24 cellular contexts compared by ENCODE assay signal in the genomic region with DNA sequence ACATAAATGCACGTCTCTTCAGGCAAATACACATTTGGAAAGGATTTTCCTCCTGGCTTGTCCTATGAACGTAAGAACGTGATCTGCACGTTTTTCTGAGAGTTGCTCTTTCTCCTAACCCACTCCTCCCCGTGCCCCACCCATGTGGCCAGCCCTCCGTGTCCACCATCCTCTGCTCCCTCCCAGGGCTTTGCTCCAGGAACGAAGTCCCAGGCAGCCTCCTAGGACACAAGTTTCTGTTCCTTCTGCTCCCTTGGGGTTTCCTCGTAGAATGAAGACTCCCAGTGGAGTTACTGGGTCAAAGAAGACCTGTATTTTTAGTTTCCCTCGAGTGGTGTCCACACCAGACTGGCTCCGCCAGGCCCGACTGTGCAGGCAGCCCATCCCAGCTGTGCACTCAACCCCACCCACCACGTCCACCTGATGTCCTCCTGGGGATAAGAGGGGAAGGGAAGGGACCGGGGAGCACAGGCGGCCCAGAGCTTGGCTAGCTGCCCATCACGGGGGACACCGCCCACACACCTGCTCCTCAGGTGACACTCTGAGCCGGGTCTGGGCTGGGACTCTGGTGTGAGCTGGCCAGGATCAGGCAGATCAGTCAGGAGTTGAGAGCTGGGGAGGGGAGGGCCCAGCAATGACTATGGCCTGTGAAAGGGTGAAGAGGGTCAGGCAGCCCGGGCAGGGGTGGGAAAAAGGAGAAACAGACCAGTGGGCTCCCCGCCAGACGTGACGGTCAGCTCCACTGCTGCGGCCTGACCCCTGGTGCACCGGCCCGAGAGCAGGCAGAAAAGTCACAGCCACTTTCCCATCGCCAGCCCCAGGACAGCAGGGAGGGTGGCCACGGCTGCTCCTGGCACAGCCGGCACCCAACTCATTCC. TPM values are rescaled to one million over a fixed set of nuclear protein-coding genes. Genes with fewer than 3 reads are reported as not detected.
DNase-seq lines count a peak whose midpoint lies in the region; ATAC-seq, FAIRE-seq and TF ChIP-seq lines count a peak whose summit lies in the region.
"Had no signal": no experiment of that assay in that cellular context is flagged by ENCODE, and none has a peak within 500 bp of the region (broad histone marks: within the 10 kb centered on the region; RNA-seq: fewer than 3 reads in every experiment).

No MANE protein-coding gene starts in this region.

- H3K4me3 Mint-ChIP-seq in endodermal cell: no peak overlapping the region
- no peak overlapping the region for H3K4me3 Mint-ChIP-seq in activated T-cell treated with anti-CD3 and anti-CD28 coated beads, Interleukin-2, amount 50 U/mL, for 4 hours
- H3K4me3 Mint-ChIP-seq: activated T-helper 17 cell treated with anti-CD3 and anti-CD28 coated beads, Interleukin-2, amount 50 U/mL, for 72 hours; stimulated activated effector memory CD8-positive, alpha-beta T cell treated with anti-CD3 and anti-CD28 coated beads, Interleukin-12 subunit alpha, Interleukin-12 subunit beta, amount 100 ng/mL, for 72 hours had no signal

- H3K9ac ChIP-seq in endodermal cell (ENCODE audit: extremely low read depth, low read length, poor library complexity, severe bottlenecking): no peak overlapping the region
- H3K9ac ChIP-seq: GM23248 had no signal

- intact Hi-C loops in body of pancreas (cut with DNase I): no loop called here

- DNase-seq in DMS153 (lab: John Stamatoyannopoulos, UW) (peak; percentile 54), NCI-H2107 (lab: John Stamatoyannopoulos, UW) (peak; percentile 7), endodermal cell (peak; percentile 42), small intestine (peak; percentile 7), body of pancreas (no peak)
- DNase-seq in stimulated activated CD4-positive, alpha-beta T cell treated with anti-CD3 and anti-CD28 coated beads, Interleukin-2, amount 100 ng/mL, for 48 hours: no peak
- DNase-seq in activated T-cell treated with anti-CD3 and anti-CD28 coated beads, Interleukin-2, amount 50 U/mL, for 4 hours: no peak
- DNase-seq: activated CD4-positive, CD25-positive, alpha-beta regulatory T cell treated with anti-CD3 and anti-CD28 coated beads, Interleukin-2, amount 50 U/mL, for 72 hours; AML-193; erythroblast; GM23248; KBM-7; left cardiac atrium; NCI-H2171 treated with DMSO at 0.1 percent for 48 hours; NK-92 treated with Interleukin-12 subunit alpha and Interleukin-12 subunit beta, amount 100 ng/mL, for 24 hours had no signal

- no peak for ATAC-seq in activated T-cell treated with anti-CD3 and anti-CD28 coated beads, Interleukin-2, amount 50 U/mL, for 4 hours
- no peak for ATAC-seq in body of pancreas
- ATAC-seq: activated T-helper 17 cell treated with anti-CD3 and anti-CD28 coated beads, Interleukin-2, amount 50 U/mL, for 72 hours; left cardiac atrium; stimulated activated effector memory CD8-positive, alpha-beta T cell treated with anti-CD3 and anti-CD28 coated beads, Interleukin-12 subunit alpha, Interleukin-12 subunit beta, amount 100 ng/mL, for 72 hours had no signal

- H3K36me3 Mint-ChIP-seq in endodermal cell (ENCODE audit: low read depth): no peaks in the 10 kb centered on the region
- no peaks in the 10 kb centered on the region for H3K36me3 Mint-ChIP-seq in activated T-cell treated with anti-CD3 and anti-CD28 coated beads, Interleukin-2, amount 50 U/mL, for 4 hours (ENCODE audit: insufficient read depth)

- WGBS in endodermal cell (ENCODE audit: insufficient coverage in 1 of 2, insufficient read length in 1 of 2), 2 experiments: 84 to 87% methylated on average over 15 to 27 of the region's 27 CpGs
- 38 to 64% (median 46%) methylated on average over 27 of the region's 27 CpGs for WGBS in small intestine, 3 donors
- WGBS in body of pancreas, 2 donors: 38 to 50% methylated on average over 14 to 27 of the region's 27 CpGs

- H3K4me1 Mint-ChIP-seq in endodermal cell: no peaks in the 10 kb centered on the region
- H3K4me1 Mint-ChIP-seq in activated T-cell treated with anti-CD3 and anti-CD28 coated beads, Interleukin-2, amount 50 U/mL, for 4 hours (ENCODE audit: low read depth): no peaks in the 10 kb centered on the region
- H3K4me1 Mint-ChIP-seq: activated T-helper 17 cell treated with anti-CD3 and anti-CD28 coated beads, Interleukin-2, amount 50 U/mL, for 72 hours; stimulated activated effector memory CD8-positive, alpha-beta T cell treated with anti-CD3 and anti-CD28 coated beads, Interleukin-12 subunit alpha, Interleukin-12 subunit beta, amount 100 ng/mL, for 72 hours had no signal

- H3K27me3 ChIP-seq in endodermal cell (ENCODE audit: control insufficient read depth, insufficient read depth, low read length, poor library complexity, severe bottlenecking) (no peaks in the 10 kb centered on the region), small intestine (ENCODE audit: control insufficient read depth in 2 of 2, insufficient read depth in 2 of 2, low read length in 2 of 2) (no peaks in the 10 kb centered on the region), body of pancreas (no peaks in the 10 kb centered on the region)
- H3K27me3 ChIP-seq: adrenal gland, cardiac muscle cell, dorsolateral prefrontal cortex, neutrophil, right atrium auricular region had no signal

- no peak overlapping the region for H3K27ac Mint-ChIP-seq in endodermal cell
- H3K27ac Mint-ChIP-seq: activated T-helper 17 cell treated with anti-CD3 and anti-CD28 coated beads, Interleukin-2, amount 50 U/mL, for 72 hours; stimulated activated effector memory CD8-positive, alpha-beta T cell treated with anti-CD3 and anti-CD28 coated beads, Interleukin-12 subunit alpha, Interleukin-12 subunit beta, amount 100 ng/mL, for 72 hours had no signal

- FAIRE-seq in small intestine (lab: Jason Lieb, UNC): no peak
- FAIRE-seq: frontal cortex had no signal

- no peaks in the 10 kb centered on the region for H3K9me3 ChIP-seq in endodermal cell (ENCODE audit: control insufficient read depth, low read length)
- H3K9me3 ChIP-seq in small intestine (ENCODE audit: control insufficient read depth, low read depth): no peaks in the 10 kb centered on the region
- no peaks in the 10 kb centered on the region for H3K9me3 ChIP-seq in body of pancreas
- H3K9me3 ChIP-seq: adrenal gland, neutrophil, right atrium auricular region, thoracic aorta had no signal

- no peaks in the 10 kb centered on the region for H3K27me3 Mint-ChIP-seq in endodermal cell (ENCODE audit: insufficient read depth)
- H3K27me3 Mint-ChIP-seq in activated T-cell treated with anti-CD3 and anti-CD28 coated beads, Interleukin-2, amount 50 U/mL, for 4 hours (ENCODE audit: low read depth): no peaks in the 10 kb centered on the region

- no peaks in the 10 kb centered on the region for H3K9me3 Mint-ChIP-seq in endodermal cell
- H3K9me3 Mint-ChIP-seq in activated T-cell treated with anti-CD3 and anti-CD28 coated beads, Interleukin-2, amount 50 U/mL, for 4 hours: no peaks in the 10 kb centered on the region

- H3K36me3 ChIP-seq in endodermal cell (ENCODE audit: control insufficient read depth, insufficient read depth, low read length) (no peaks in the 10 kb centered on the region), small intestine (ENCODE audit: control insufficient read depth in 2 of 2, insufficient read depth in 2 of 2, low read length in 2 of 2) (no peaks in the 10 kb centered on the region), body of pancreas (replicated peaks in 1 of 2; ENCODE audit: insufficient read depth in 1 of 2, low read depth in 2 of 2) (no peaks in the 10 kb centered on the region)
- H3K36me3 ChIP-seq: adrenal gland, cardiac muscle cell, neutrophil, right atrium auricular region, thoracic aorta had no signal

- no peak overlapping the region for H3K4me3 ChIP-seq in endodermal cell (ENCODE audit: low read length)
- H3K4me3 ChIP-seq in small intestine (ENCODE audit: low read depth in 1 of 2, low read length in 2 of 2): no peak overlapping the region
- no peak overlapping the region for H3K4me3 ChIP-seq in body of pancreas
- H3K4me3 ChIP-seq: adrenal gland, cardiac muscle cell, dorsolateral prefrontal cortex, GM23248, right atrium auricular region, thoracic aorta had no signal

- H3K4me1 ChIP-seq in endodermal cell (ENCODE audit: control insufficient read depth, insufficient read depth, low read length) (no peaks in the 10 kb centered on the region), small intestine (ENCODE audit: control insufficient read depth in 2 of 2, insufficient read depth in 1 of 2, low read depth in 1 of 2, low read length in 1 of 2) (no peaks in the 10 kb centered on the region), body of pancreas (no peaks in the 10 kb centered on the region)
- H3K4me1 ChIP-seq: adrenal gland, right atrium auricular region had no signal

- TF ChIP-seq CTCF in endodermal cell (conservative IDR thresholded peaks at IDR 0.05) (no peak), body of pancreas (IDR thresholded peaks at IDR 0.05) (no peak)

- H3K27ac ChIP-seq in endodermal cell (ENCODE audit: low read depth, low read length) (no peak overlapping the region), small intestine (ENCODE audit: low read depth in 1 of 2, low read length in 1 of 2) (no peak overlapping the region), body of pancreas (no peak overlapping the region)
- H3K27ac ChIP-seq: adrenal gland, cardiac muscle cell, dorsolateral prefrontal cortex, GM23248, neutrophil, right atrium auricular region, thoracic aorta had no signal

- no peak for TF ChIP-seq POLR2A in body of pancreas (IDR thresholded peaks at IDR 0.05)

RNA-seq across cellular contexts. Expression of gene PPP2R2D, which starts 54.3 kb away (rescaled TPM):
- total RNA-seq in endodermal cell (10 to 100 TPM; 35.5 to 37.5 TPM), body of pancreas (10 to 100 TPM; 43.1 to 52.4 TPM)
- 36.0 TPM for polyA plus RNA-seq in endodermal cell (2013, experiment 1 of 2)
- 35.4 TPM for polyA plus RNA-seq in endodermal cell (2013, experiment 2 of 2)
- polyA plus RNA-seq in small intestine: 10 to 100 TPM; 15.5 to 28.6 (median 17.8) TPM
- total RNA-seq in activated T-cell treated with anti-CD3 and anti-CD28 coated beads, Interleukin-2, amount 50 U/mL, for 4 hours: 10 to 100 TPM; 22.6 to 25.7 (median 24.1) TPM

Comparison
In these comparisons a context has a peak if more than half of its experiments do, and no peak if none do; other contexts are left out.
1. DNase-seq: peak in DMS153 (single experiment), NCI-H2107 (single experiment), endodermal cell (single experiment) and small intestine (single experiment); none in stimulated activated CD4-positive, alpha-beta T cell treated with anti-CD3 and anti-CD28 coated beads, Interleukin-2, amount 100 ng/mL, for 48 hours (0 of 2), activated T-cell treated with anti-CD3 and anti-CD28 coated beads, Interleukin-2, amount 50 U/mL, for 4 hours (single experiment) and body of pancreas (0 of 4).